ENCODE assay signal across 9 cellular contexts in the genomic region with DNA sequence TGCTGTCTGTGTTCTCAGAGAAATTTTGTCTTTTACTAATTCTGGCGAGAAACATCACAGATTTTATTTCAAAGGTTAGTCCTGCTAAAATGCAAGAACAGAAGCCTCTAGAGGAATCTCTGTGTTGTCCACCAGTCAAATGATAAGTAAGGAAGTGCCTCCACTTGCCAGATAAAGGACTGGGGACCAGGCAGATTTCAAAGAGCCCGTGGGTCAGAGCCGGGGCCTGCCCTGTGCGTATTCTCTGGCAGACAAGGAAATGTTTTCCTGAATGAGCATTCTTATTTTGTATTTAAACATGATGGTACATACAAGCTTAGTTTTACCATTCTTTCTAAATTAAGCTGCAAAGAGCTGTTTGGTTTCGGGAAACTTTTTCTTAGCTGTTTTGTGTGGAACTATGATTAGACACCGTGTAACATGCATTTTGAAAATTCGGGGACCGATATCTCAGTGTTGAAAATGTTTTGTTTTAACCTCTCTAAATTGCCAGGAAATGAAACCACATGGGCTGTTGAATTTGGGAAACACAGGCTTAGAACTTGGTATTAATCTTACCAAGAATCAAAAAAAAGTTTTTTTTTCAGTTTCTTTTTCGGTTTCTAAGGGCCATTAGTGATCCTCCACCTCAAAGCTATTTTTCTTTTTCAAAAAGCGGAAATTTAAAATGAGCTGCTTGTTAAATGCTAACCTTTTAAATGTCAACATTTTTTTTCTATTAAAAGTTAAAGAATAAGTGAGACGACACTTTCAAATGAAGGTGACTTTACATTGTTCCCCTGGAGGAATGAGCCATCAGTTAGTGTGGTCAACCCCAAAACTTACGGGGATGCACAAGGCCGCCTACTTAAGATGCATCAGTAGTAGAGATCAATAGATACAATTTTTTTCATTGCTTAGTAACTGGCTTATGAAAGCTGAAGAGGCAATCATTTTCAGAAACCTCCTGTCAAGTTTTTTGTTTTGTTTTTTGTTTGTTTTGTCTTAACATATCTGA.
DNase-seq lines count a peak whose midpoint lies in the region; ATAC-seq and FAIRE-seq lines count a peak whose summit lies in the region.
"Had no signal": no experiment of that assay in that cellular context is flagged by ENCODE, and none has a peak within 500 bp of the region (broad histone marks: within the 10 kb centered on the region; RNA-seq: fewer than 3 reads in every experiment).

No MANE protein-coding gene starts in this region.

- CTCF ChIA-PET in activated CD8-positive, alpha-beta T cell treated with anti-CD3 and anti-CD28 coated beads, Interleukin-2, amount 10 ng/mL, durations not matched to agents 7 days and 5 days (lab: Charles Lee), result interaction anchor here (0.6 to 3.6 kb wide), 5 partner anchors 8 to 238 kb away, joined by 3 to 15 read pairs (median 3); no protein-coding TSS in a partner anchor

- peak; percentile 31 for DNase-seq in activated CD8-positive, alpha-beta T cell treated with anti-CD3 and anti-CD28 coated beads, Interleukin-2, amount 10 ng/mL, durations not matched to agents 7 days and 5 days
- peak; percentile 10 for DNase-seq in stimulated activated CD4-positive, alpha-beta T cell treated with anti-CD3 and anti-CD28 coated beads, Interleukin-4, amount 100 ng/mL, for 1 hour
- no peak for DNase-seq in SK-N-DZ (ENCODE audit: low spot score)
- DNase-seq in NCI-H128 (lab: John Stamatoyannopoulos, UW; ENCODE audit: unreplicated experiment), result no peak
- no peak for DNase-seq in frontal cortex (ENCODE audit: low spot score in 2 of 2)
- DNase-seq in NCI-H2107 (lab: John Stamatoyannopoulos, UW), result no peak
- DNase-seq: NCI-H446 treated with DMSO at 0.1 percent for 48 hours had no signal

- H3K27ac Mint-ChIP-seq in activated CD8-positive, alpha-beta T cell treated with anti-CD3 and anti-CD28 coated beads, Interleukin-2, amount 10 ng/mL, durations not matched to agents 7 days and 5 days, result peak overlapping the region; percentile 75

- POLR2A ChIA-PET in activated CD8-positive, alpha-beta T cell treated with anti-CD3 and anti-CD28 coated beads, Interleukin-2, amount 10 ng/mL, durations not matched to agents 7 days and 5 days (lab: Charles Lee), result interaction anchor here (0.6 kb wide), 1 partner anchor 541 kb away, joined by 3 read pairs; a partner anchor contains a TSS

- H3K4me3 Mint-ChIP-seq in activated CD8-positive, alpha-beta T cell treated with anti-CD3 and anti-CD28 coated beads, Interleukin-2, amount 10 ng/mL, durations not matched to agents 7 days and 5 days, result peak overlapping the region; percentile 30

- H3K4me1 Mint-ChIP-seq in activated CD8-positive, alpha-beta T cell treated with anti-CD3 and anti-CD28 coated beads, Interleukin-2, amount 10 ng/mL, durations not matched to agents 7 days and 5 days (ENCODE audit: low read depth), result peaks cover 57% of the 10 kb centered on the region

- no peaks in the 10 kb centered on the region for H3K36me3 Mint-ChIP-seq in activated CD8-positive, alpha-beta T cell treated with anti-CD3 and anti-CD28 coated beads, Interleukin-2, amount 10 ng/mL, durations not matched to agents 7 days and 5 days (ENCODE audit: low read depth)

- no peaks in the 10 kb centered on the region for H3K9me3 Mint-ChIP-seq in activated CD8-positive, alpha-beta T cell treated with anti-CD3 and anti-CD28 coated beads, Interleukin-2, amount 10 ng/mL, durations not matched to agents 7 days and 5 days (ENCODE audit: insufficient read depth)

- peak; percentile 70 for ATAC-seq in GM19438 (IDR thresholded peaks at IDR 0.05; ENCODE audit: low read depth, unreplicated experiment)
- peak; percentile 54 for ATAC-seq in HG03097 (IDR thresholded peaks at IDR 0.05; ENCODE audit: low FRiP score, unreplicated experiment)
- ATAC-seq in activated CD8-positive, alpha-beta T cell treated with anti-CD3 and anti-CD28 coated beads, Interleukin-2, amount 10 ng/mL, durations not matched to agents 7 days and 5 days, result peak; percentile 77

- no peaks in the 10 kb centered on the region for H3K27me3 Mint-ChIP-seq in activated CD8-positive, alpha-beta T cell treated with anti-CD3 and anti-CD28 coated beads, Interleukin-2, amount 10 ng/mL, durations not matched to agents 7 days and 5 days (ENCODE audit: low read depth)

- no peak for FAIRE-seq in frontal cortex (lab: Jason Lieb, UNC)

Comparison
In these comparisons a context has a peak if more than half of its experiments do, and no peak if none do; other contexts are left out.
1. DNase-seq: peak in activated CD8-positive, alpha-beta T cell treated with anti-CD3 and anti-CD28 coated beads, Interleukin-2, amount 10 ng/mL, durations not matched to agents 7 days and 5 days (single experiment) and stimulated activated CD4-positive, alpha-beta T cell treated with anti-CD3 and anti-CD28 coated beads, Interleukin-4, amount 100 ng/mL, for 1 hour (single experiment); none in SK-N-DZ (single experiment), NCI-H128 (single experiment), frontal cortex (0 of 2) and NCI-H2107 (single experiment).
2. Peak in every context shown above with its lines, with median percentiles within 50 percentile points of each other: ATAC-seq.